1 cellular context compared by ENCODE assay signal in the genomic region with DNA sequence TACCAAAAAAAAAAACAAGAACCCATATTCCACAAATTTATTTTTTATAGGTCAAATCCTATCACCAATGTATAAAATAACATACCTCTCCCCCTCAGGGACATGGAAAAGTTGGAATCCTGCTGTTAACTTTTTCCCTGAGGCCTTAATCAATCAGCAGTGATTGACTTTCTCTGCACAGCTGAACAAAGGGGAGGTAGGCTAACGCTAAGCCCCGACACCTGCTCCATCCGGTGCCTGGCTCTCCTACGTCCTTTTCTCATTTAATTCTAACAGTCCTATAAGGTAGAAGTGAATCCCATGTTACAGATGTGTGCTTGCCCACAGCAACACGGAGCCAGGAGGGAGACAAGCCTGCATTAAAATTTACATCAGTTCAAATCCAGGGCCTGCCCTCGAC.
TF ChIP-seq lines count a peak whose summit lies in the region.

No MANE protein-coding gene starts in this region.

TF ChIP-seq in IMR-90, 13 proteins besides CTCF, POLR2A, EP300 and RAD21:
- no peak for TF ChIP-seq MAFK (IDR thresholded peaks at IDR 0.05; ENCODE audit: low read depth, low read length)
- TF ChIP-seq NFE2L2 (IDR thresholded peaks at IDR 0.05; ENCODE audit: low read depth, low read length) = no peak
- no peak for TF ChIP-seq FOS (IDR thresholded peaks at IDR 0.05; ENCODE audit: low read depth, low read length)
